ENCODE assay signal across 11 cellular contexts in genomic region chr6:167824591-167825041, GRCh38. TPM values are rescaled to one million over a fixed set of nuclear protein-coding genes. Genes with fewer than 3 reads are reported as not detected.
DNase-seq lines count a peak whose midpoint lies in the region; ATAC-seq and TF ChIP-seq lines count a peak whose summit lies in the region.
"Had no signal": no experiment of that assay in that cellular context is flagged by ENCODE, and none has a peak within 500 bp of the region (broad histone marks: within the 10 kb centered on the region; RNA-seq: fewer than 3 reads in every experiment).

No MANE protein-coding gene starts in this region.

- no peaks in the 10 kb centered on the region for H3K27me3 ChIP-seq in left ventricle myocardium inferior (ENCODE audit: low read depth)
- H3K27me3 ChIP-seq in heart left ventricle: peaks cover 0 to 20% (median 0%) of the 10 kb centered on the region in 9 donors
- H3K27me3 ChIP-seq in transverse colon: no peaks in the 10 kb centered on the region

- H3K4me3 ChIP-seq in left ventricle myocardium inferior (no peak overlapping the region), heart left ventricle (no peak overlapping the region), transverse colon (no peak overlapping the region)

- peak overlapping the region; percentile 83 for H3K27ac ChIP-seq in left ventricle myocardium inferior (replicated peaks)
- H3K27ac ChIP-seq in heart left ventricle: peak overlapping the region in 1 of 12 donors; percentile 65
- H3K27ac ChIP-seq in angular gyrus (ENCODE audit: low read depth, low read length): peak overlapping the region; percentile 62
- peak overlapping the region; percentile 70 to 83 (median 80) for H3K27ac ChIP-seq in transverse colon

- intact Hi-C loops in left ventricle myocardium inferior (cut with micrococcal nuclease): no loop called here
- intact Hi-C loops in heart left ventricle (cut with DNase I): loop anchor here in 3 of 10 donors (5.0 to 10.0 kb wide), 3 partner anchors 73 to 340 kb away; no protein-coding TSS in a partner anchor
- intact Hi-C loops in transverse colon (cut with DNase I; ENCODE audit: low total_unique reads): no loop called here

- TF ChIP-seq POLR2A in heart left ventricle (IDR thresholded peaks at IDR 0.05) (no peak), transverse colon (IDR thresholded peaks at IDR 0.05) (no peak)

- in situ Hi-C loops in transverse colon (cut with MboI; ENCODE audit: low pct_ligation_motif_present in 1 of 4, low pct_unique_long_range_greater_than_20kb in 1 of 4, low sequenced_read_pairs in 3 of 4): no loop called here

- DNase-seq in left ventricle myocardium inferior (no peak), heart left ventricle (no peak), kidney tubule cell (ENCODE audit: low spot score) (peak; percentile 64), transverse colon (no peak), NCI-H128 (lab: John Stamatoyannopoulos, UW; ENCODE audit: unreplicated experiment) (no peak), NCI-H146 (lab: John Stamatoyannopoulos, UW) (no peak)
- DNase-seq: activated gamma-delta T cell, DMS53, NCI-H2171 had no signal

- H3K36me3 ChIP-seq in left ventricle myocardium inferior (no peaks in the 10 kb centered on the region), heart left ventricle (no peaks in the 10 kb centered on the region), transverse colon (no peaks in the 10 kb centered on the region)

- H3K4me1 ChIP-seq in left ventricle myocardium inferior (peaks cover 40% of the 10 kb centered on the region), heart left ventricle (peaks cover 0 to 34% (median 11%) of the 10 kb centered on the region in 12 donors), transverse colon (peaks cover 3 to 28% (median 13%) of the 10 kb centered on the region in 4 donors)

- 61 to 73% (median 66%) methylated on average over 13 of the region's 13 CpGs for WGBS in heart left ventricle, 4 donors
- 44 to 60% methylated on average over 8 to 13 of the region's 13 CpGs for WGBS in transverse colon (ENCODE audit: low coverage in 1 of 2), 2 donors

- no peak for ATAC-seq in heart left ventricle
- ATAC-seq in HG03460 (IDR thresholded peaks at IDR 0.05; ENCODE audit: unreplicated experiment): no peak

- TF ChIP-seq CTCF in left ventricle myocardium inferior (IDR thresholded peaks at IDR 0.05; ENCODE audit: borderline replicate concordance) (no peak), heart left ventricle (IDR thresholded peaks at IDR 0.05) (no peak), transverse colon (IDR thresholded peaks at IDR 0.05) (no peak)

- no peak for TF ChIP-seq EP300 in transverse colon (IDR thresholded peaks at IDR 0.05; ENCODE audit: low read depth)

- H3K9me3 ChIP-seq in left ventricle myocardium inferior (replicated peaks): no peaks in the 10 kb centered on the region
- H3K9me3 ChIP-seq in heart left ventricle: no peaks in the 10 kb centered on the region
- no peaks in the 10 kb centered on the region for H3K9me3 ChIP-seq in transverse colon

RNA-seq across cellular contexts. Expression of gene AFDN, which starts 2.1 kb away (rescaled TPM):
- total RNA-seq in left ventricle myocardium inferior (54.9 TPM), heart left ventricle (100 to 1,000 TPM in 1 of 9 donors, 10 to 100 TPM in 8; 38.0 to 100 (median 51.8) TPM), transverse colon (100 to 1,000 TPM; 148 to 371 (median 204) TPM)
- polyA plus RNA-seq in heart left ventricle: 10 to 100 TPM; 27.6 to 31.5 TPM
